Comparison of ENCODE assay signal across 17 cellular contexts in the genomic region with DNA sequence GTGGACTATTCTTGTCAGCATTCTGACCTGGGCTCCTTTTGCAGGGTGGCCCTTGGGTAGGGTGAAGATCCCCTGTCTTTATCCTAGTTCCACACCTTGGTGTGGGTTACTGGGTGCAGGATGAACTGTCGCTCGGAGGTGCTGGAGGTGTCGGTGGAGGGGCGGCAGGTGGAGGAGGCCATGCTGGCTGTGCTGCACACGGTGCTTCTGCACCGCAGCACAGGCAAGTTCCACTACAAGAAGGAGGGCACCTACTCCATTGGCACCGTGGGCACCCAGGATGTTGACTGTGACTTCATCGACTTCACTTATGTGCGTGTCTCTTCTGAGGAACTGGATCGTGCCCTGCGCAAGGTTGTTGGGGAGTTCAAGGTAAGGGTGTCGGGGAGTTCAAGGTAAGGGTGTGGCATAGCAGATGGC. TPM values are rescaled to one million over a fixed set of nuclear protein-coding genes. Genes with fewer than 3 reads are reported as not detected.
DNase-seq lines count a peak whose midpoint lies in the region; ATAC-seq and TF ChIP-seq lines count a peak whose summit lies in the region.
"Had no signal": no experiment of that assay in that cellular context is flagged by ENCODE, and none has a peak within 500 bp of the region (broad histone marks: within the 10 kb centered on the region; RNA-seq: fewer than 3 reads in every experiment).

No MANE protein-coding gene starts in this region.

- H3K9me3 ChIP-seq in A673 (ENCODE audit: low read depth, low read length, poor library complexity, severe bottlenecking) = no peaks in the 10 kb centered on the region
- H3K9me3 ChIP-seq: pancreas, tibial artery had no signal

- H3K4me3 Mint-ChIP-seq in CD14-positive monocyte (no peak overlapping the region), activated B cell treated with CpG ODN at 0.5 μM for 24 hours (peak overlapping the region; percentile 30), memory B cell (peak overlapping the region; percentile 12), immature natural killer cell (peak overlapping the region in 1 of 5 donors; percentile 4)
- H3K4me3 Mint-ChIP-seq: activated CD4-positive, alpha-beta memory T cell treated with anti-CD3 and anti-CD28 coated beads, Interleukin-2, amount 10 ng/mL, durations not matched to agents 7 days and 5 days had no signal

- peak overlapping the region; percentile 37 for H3K27ac ChIP-seq in A673 (ENCODE audit: low read depth, low read length, poor library complexity, severe bottlenecking)
- H3K27ac ChIP-seq: cardiac muscle cell, pancreas, tibial artery had no signal

- CTCF ChIA-PET in A673 (lab: Charles Lee) (interaction anchor here (2.1 kb wide), 1 partner anchor 48 kb away, joined by 7 read pairs; no protein-coding TSS in a partner anchor), activated B cell treated with CpG ODN at 0.5 μM for 24 hours (lab: Charles Lee) (interaction anchor here (1.9 to 2.1 kb wide), 2 partner anchors 11 to 49 kb away, joined by 7 to 19 read pairs; no protein-coding TSS in a partner anchor)

- no peaks in the 10 kb centered on the region for H3K9me3 Mint-ChIP-seq in CD14-positive monocyte
- no peaks in the 10 kb centered on the region for H3K9me3 Mint-ChIP-seq in activated B cell treated with CpG ODN at 0.5 μM for 24 hours
- no peaks in the 10 kb centered on the region for H3K9me3 Mint-ChIP-seq in memory B cell
- H3K9me3 Mint-ChIP-seq in immature natural killer cell = no peaks in the 10 kb centered on the region
- H3K9me3 Mint-ChIP-seq: activated CD4-positive, alpha-beta memory T cell treated with anti-CD3 and anti-CD28 coated beads, Interleukin-2, amount 10 ng/mL, durations not matched to agents 7 days and 5 days had no signal

- H3K27me3 Mint-ChIP-seq in CD14-positive monocyte (ENCODE audit: low read depth in 3 of 3) = peaks cover 0 to 2% (median 0%) of the 10 kb centered on the region in 3 donors
- no peaks in the 10 kb centered on the region for H3K27me3 Mint-ChIP-seq in activated B cell treated with CpG ODN at 0.5 μM for 24 hours
- H3K27me3 Mint-ChIP-seq in memory B cell = no peaks in the 10 kb centered on the region
- peaks cover 6 to 13% (median 7%) of the 10 kb centered on the region in 3 donors for H3K27me3 Mint-ChIP-seq in immature natural killer cell (ENCODE audit: low read depth in 3 of 3)
- H3K27me3 Mint-ChIP-seq: activated CD4-positive, alpha-beta memory T cell treated with anti-CD3 and anti-CD28 coated beads, Interleukin-2, amount 10 ng/mL, durations not matched to agents 7 days and 5 days had no signal

- H3K4me3 ChIP-seq in A673 (ENCODE audit: low read depth, low read length, poor library complexity, severe bottlenecking) = no peak overlapping the region
- H3K4me3 ChIP-seq: cardiac muscle cell, pancreas, tibial artery had no signal

- TF ChIP-seq CTCF in A673 (conservative IDR thresholded peaks at IDR 0.05; ENCODE audit: low read depth, low read length) (no peak), CD14-positive monocyte (IDR thresholded peaks at IDR 0.05) (no peak), activated B cell treated with CpG ODN at 0.5 μM for 24 hours (IDR thresholded peaks at IDR 0.05) (no peak), GM20000 (IDR thresholded peaks at IDR 0.05; ENCODE audit: extremely low read depth, missing control alignments) (no peak)

- DNase-seq in A673 (ENCODE audit: low spot score) (no peak), CD14-positive monocyte (ENCODE audit: low spot score) (no peak), activated B cell treated with CpG ODN at 0.5 μM for 24 hours (no peak), memory B cell (ENCODE audit: low spot score in 2 of 2) (no peak), DMS79 (lab: John Stamatoyannopoulos, UW) (no peak), GM20000 (ENCODE audit: low spot score) (no peak), immature natural killer cell (no peak), NCI-H128 (lab: John Stamatoyannopoulos, UW; ENCODE audit: unreplicated experiment) (no peak)
- DNase-seq: activated CD4-positive, alpha-beta memory T cell treated with anti-CD3 and anti-CD28 coated beads, Interleukin-2, amount 10 ng/mL, durations not matched to agents 7 days and 5 days; activated gamma-delta T cell treated with Interleukin-2 at 50 U/mL for 16 hours; C1 segment of cervical spinal cord; tibial artery had no signal

- intact Hi-C loops in A673 (cut with micrococcal nuclease; ENCODE audit: unreplicated experiment) (no loop called here), CD14-positive monocyte (cut with micrococcal nuclease) (no loop called here), activated B cell treated with CpG ODN at 0.5 μM for 24 hours (cut with micrococcal nuclease) (no loop called here)

- POLR2A ChIA-PET in A673 (lab: Charles Lee; ENCODE audit: low non-redundant PET) = no interaction called here
- POLR2A ChIA-PET in activated B cell treated with CpG ODN at 0.5 μM for 24 hours (lab: Charles Lee) = interaction anchor here (7.8 kb wide), 1 partner anchor 21 kb away, joined by 99 read pairs; the partner anchor contains the start of gene NR4A1

- ATAC-seq in activated B cell treated with CpG ODN at 0.5 μM for 24 hours (ENCODE audit: low read depth) = no peak
- no peak for ATAC-seq in memory B cell (ENCODE audit: low read depth)
- ATAC-seq: pancreas had no signal

- H3K4me1 Mint-ChIP-seq in CD14-positive monocyte (peaks cover 35% of the 10 kb centered on the region), activated B cell treated with CpG ODN at 0.5 μM for 24 hours (peaks cover 54% of the 10 kb centered on the region), memory B cell (peaks cover 36% of the 10 kb centered on the region), immature natural killer cell (peaks cover 38 to 47% of the 10 kb centered on the region in 2 donors)

- H3K27ac Mint-ChIP-seq in CD14-positive monocyte (peak overlapping the region in 6 of 7 donors; percentile 18 to 77 (median 42)), activated B cell treated with CpG ODN at 0.5 μM for 24 hours (peak overlapping the region; percentile 14), memory B cell (peak overlapping the region; percentile 79), immature natural killer cell (no peak overlapping the region)
- H3K27ac Mint-ChIP-seq: activated CD4-positive, alpha-beta memory T cell treated with anti-CD3 and anti-CD28 coated beads, Interleukin-2, amount 10 ng/mL, durations not matched to agents 7 days and 5 days had no signal

- peaks cover 42% of the 10 kb centered on the region for H3K36me3 ChIP-seq in A673 (ENCODE audit: insufficient read depth, low read length, poor library complexity, severe bottlenecking)

- H3K4me1 ChIP-seq in A673 (ENCODE audit: insufficient read depth, low read length, poor library complexity, severe bottlenecking) = peaks cover 9% of the 10 kb centered on the region

- H3K27me3 ChIP-seq in A673 (replicated peaks; ENCODE audit: insufficient read depth, low read depth, low read length, poor library complexity) = no peaks in the 10 kb centered on the region
- H3K27me3 ChIP-seq: cardiac muscle cell, pancreas, tibial artery had no signal

- H3K36me3 Mint-ChIP-seq in CD14-positive monocyte (peaks cover 62 to 64% of the 10 kb centered on the region in 2 donors), activated B cell treated with CpG ODN at 0.5 μM for 24 hours (ENCODE audit: low read depth) (peaks cover 61% of the 10 kb centered on the region), memory B cell (peaks cover 30% of the 10 kb centered on the region), immature natural killer cell (peaks cover 15 to 28% (median 16%) of the 10 kb centered on the region in 3 donors)

- BruUV-seq in A673 (replicated peaks; lab: Mats Ljungman, UMichigan) = no TSS peak

RNA-seq across cellular contexts. Expression of gene ATG101, which starts 3.8 kb away (rescaled TPM):
- total RNA-seq in A673 (2021) (52.0 and 54.3 TPM in 2 replicates), activated B cell treated with CpG ODN at 0.5 μM for 24 hours (25.6 and 32.5 TPM in 2 replicates)
- polyA plus RNA-seq in CD14-positive monocyte (10 to 100 TPM; 20.5 to 26.4 TPM), immature natural killer cell (10 to 100 TPM; 25.8 to 50.8 (median 32.2) TPM)

RNA-seq across cellular contexts. Expression of gene SMIM41, which starts 6.0 kb away (rescaled TPM):
- 0.24 and 0.28 TPM in 2 replicates for total RNA-seq in A673 (2021)
- polyA plus RNA-seq in CD14-positive monocyte = not detected
- total RNA-seq in activated B cell treated with CpG ODN at 0.5 μM for 24 hours = 0.24 TPM in 1 of 2 replicates, not detected in the other
- not detected for polyA plus RNA-seq in immature natural killer cell
- total RNA-seq: activated CD4-positive, alpha-beta memory T cell treated with anti-CD3 and anti-CD28 coated beads, Interleukin-2, amount 10 ng/mL, durations not matched to agents 7 days and 5 days; cardiac muscle cell; frontal cortex; HT-29; M059J had no signal
- polyA plus RNA-seq: cardiac muscle cell had no signal

RNA-seq across cellular contexts. Expression of gene NR4A1, which starts 22.3 kb away (rescaled TPM):
- total RNA-seq in A673 (2021) = 12.5 and 19.8 TPM in 2 replicates
- 10 to 100 TPM; 10.1 to 41.4 TPM for polyA plus RNA-seq in CD14-positive monocyte
- total RNA-seq in activated B cell treated with CpG ODN at 0.5 μM for 24 hours = 18.8 and 24.2 TPM in 2 replicates
- polyA plus RNA-seq in immature natural killer cell = 1 to 10 TPM in 2 of 3 donors, under 1 TPM in 1; 0.83 to 2.1 (median 1.3) TPM

Comparison
In these comparisons a context has a peak if more than half of its experiments do, and no peak if none do; other contexts are left out.
1. H3K27ac Mint-ChIP-seq: peak in CD14-positive monocyte (6 of 7), activated B cell treated with CpG ODN at 0.5 μM for 24 hours (single experiment) and memory B cell (single experiment); none in immature natural killer cell (0 of 6).
2. H3K4me3 Mint-ChIP-seq: peak in activated B cell treated with CpG ODN at 0.5 μM for 24 hours (single experiment) and memory B cell (single experiment); none in CD14-positive monocyte (0 of 2).